9 cellular contexts compared by ENCODE assay signal in genomic region chr3:48684054-48684349, GRCh38. TPM values are rescaled to one million over a fixed set of nuclear protein-coding genes. Genes with fewer than 3 reads are reported as not detected.
DNase-seq lines count a peak whose midpoint lies in the region; ATAC-seq and TF ChIP-seq lines count a peak whose summit lies in the region.
"Had no signal": no experiment of that assay in that cellular context is flagged by ENCODE, and none has a peak within 500 bp of the region (broad histone marks: within the 10 kb centered on the region; RNA-seq: fewer than 3 reads in every experiment).

No MANE protein-coding gene starts in this region.

- no peak for ATAC-seq in activated CD8-positive, alpha-beta T cell treated with anti-CD3 and anti-CD28 coated beads, Interleukin-2, amount 10 ng/mL, durations not matched to agents 7 days and 5 days
- ATAC-seq in thoracic aorta (ENCODE audit: insufficient number of reproducible peaks, low FRiP score, low read depth) = no peak
- ATAC-seq in HG03460 (IDR thresholded peaks at IDR 0.05; ENCODE audit: unreplicated experiment) = no peak

- no peaks in the 10 kb centered on the region for H3K27me3 ChIP-seq in iPS-15b (ENCODE audit: control insufficient read depth, insufficient read depth, low read length)
- no peaks in the 10 kb centered on the region for H3K27me3 ChIP-seq in thoracic aorta (replicated peaks; ENCODE audit: insufficient read depth)
- no peaks in the 10 kb centered on the region for H3K27me3 ChIP-seq in esophagus squamous epithelium
- H3K27me3 ChIP-seq: SJSA1 had no signal

- TF ChIP-seq CTCF in thoracic aorta (IDR thresholded peaks at IDR 0.05) (no peak), esophagus squamous epithelium (IDR thresholded peaks at IDR 0.05) (no peak)

- no peak for TF ChIP-seq POLR2A in esophagus squamous epithelium (IDR thresholded peaks at IDR 0.05)

- no peaks in the 10 kb centered on the region for H3K9me3 Mint-ChIP-seq in activated T-cell treated with anti-CD3 and anti-CD28 coated beads, Interleukin-2, amount 50 U/mL, for 24 hours
- H3K9me3 Mint-ChIP-seq in activated CD8-positive, alpha-beta T cell treated with anti-CD3 and anti-CD28 coated beads, Interleukin-2, amount 10 ng/mL, durations not matched to agents 7 days and 5 days (ENCODE audit: insufficient read depth) = no peaks in the 10 kb centered on the region

- peaks cover 29% of the 10 kb centered on the region for H3K4me1 Mint-ChIP-seq in activated T-cell treated with anti-CD3 and anti-CD28 coated beads, Interleukin-2, amount 50 U/mL, for 24 hours (ENCODE audit: low read depth)
- H3K4me1 Mint-ChIP-seq in activated CD8-positive, alpha-beta T cell treated with anti-CD3 and anti-CD28 coated beads, Interleukin-2, amount 10 ng/mL, durations not matched to agents 7 days and 5 days (ENCODE audit: low read depth) = peaks cover 49% of the 10 kb centered on the region

- no peaks in the 10 kb centered on the region for H3K27me3 Mint-ChIP-seq in activated T-cell treated with anti-CD3 and anti-CD28 coated beads, Interleukin-2, amount 50 U/mL, for 24 hours
- H3K27me3 Mint-ChIP-seq in activated CD8-positive, alpha-beta T cell treated with anti-CD3 and anti-CD28 coated beads, Interleukin-2, amount 10 ng/mL, durations not matched to agents 7 days and 5 days (ENCODE audit: low read depth) = no peaks in the 10 kb centered on the region

- intact Hi-C loops in esophagus squamous epithelium (cut with DNase I) = no loop called here

- peak overlapping the region; percentile 91 for H3K4me3 ChIP-seq in iPS-15b (ENCODE audit: low read depth, low read length)
- H3K4me3 ChIP-seq in thoracic aorta = peak overlapping the region; percentile 99
- H3K4me3 ChIP-seq in esophagus squamous epithelium = peak overlapping the region in 2 of 4 donors; percentile 87 to 93
- H3K4me3 ChIP-seq: SJSA1 had no signal

- H3K36me3 Mint-ChIP-seq in activated T-cell treated with anti-CD3 and anti-CD28 coated beads, Interleukin-2, amount 50 U/mL, for 24 hours (ENCODE audit: low read depth) = peaks cover 66% of the 10 kb centered on the region
- peaks cover 50% of the 10 kb centered on the region for H3K36me3 Mint-ChIP-seq in activated CD8-positive, alpha-beta T cell treated with anti-CD3 and anti-CD28 coated beads, Interleukin-2, amount 10 ng/mL, durations not matched to agents 7 days and 5 days (ENCODE audit: low read depth)

- 67 to 78% methylated on average over 8 of the region's 8 CpGs for WGBS in esophagus squamous epithelium, 2 donors

- H3K36me3 ChIP-seq in iPS-15b (ENCODE audit: control insufficient read depth, insufficient read depth, low read length) = peaks cover 53% of the 10 kb centered on the region
- H3K36me3 ChIP-seq in thoracic aorta = peaks cover 38% of the 10 kb centered on the region
- peaks cover 10 to 59% (median 36%) of the 10 kb centered on the region in 3 donors for H3K36me3 ChIP-seq in esophagus squamous epithelium

- DNase-seq in activated T-cell treated with anti-CD3 and anti-CD28 coated beads, Interleukin-2, amount 50 U/mL, for 24 hours = no peak
- no peak for DNase-seq in activated T-cell treated with anti-CD3 and anti-CD28 coated beads for 4 hours
- DNase-seq in activated CD8-positive, alpha-beta T cell treated with anti-CD3 and anti-CD28 coated beads, Interleukin-2, amount 10 ng/mL, durations not matched to agents 7 days and 5 days = no peak
- DNase-seq in thoracic aorta (ENCODE audit: low spot score) = no peak
- no peak for DNase-seq in mucosa of gallbladder (ENCODE audit: low spot score)
- DNase-seq in esophagus squamous epithelium (lab: John Stamatoyannopoulos, UW) = no peak

- H3K4me3 Mint-ChIP-seq in activated T-cell treated with anti-CD3 and anti-CD28 coated beads, Interleukin-2, amount 50 U/mL, for 24 hours = peak overlapping the region; percentile 87
- peak overlapping the region; percentile 83 for H3K4me3 Mint-ChIP-seq in activated CD8-positive, alpha-beta T cell treated with anti-CD3 and anti-CD28 coated beads, Interleukin-2, amount 10 ng/mL, durations not matched to agents 7 days and 5 days

- POLR2A ChIA-PET in activated CD8-positive, alpha-beta T cell treated with anti-CD3 and anti-CD28 coated beads, Interleukin-2, amount 10 ng/mL, durations not matched to agents 7 days and 5 days (lab: Charles Lee) = interaction anchor here (1.2 to 1.3 kb wide), 2 partner anchors 21 to 49 kb away, joined by 3 read pairs; partner anchors contain the start of genes CELSR3 and SLC26A6

- CTCF ChIA-PET in activated CD8-positive, alpha-beta T cell treated with anti-CD3 and anti-CD28 coated beads, Interleukin-2, amount 10 ng/mL, durations not matched to agents 7 days and 5 days (lab: Charles Lee) = interaction anchor here (0.8 to 2.2 kb wide), 7 partner anchors 9 to 283 kb away, joined by 3 to 7 read pairs (median 4); partner anchors contain the start of genes CELSR3 and SLC26A6

- no peak overlapping the region for H3K27ac Mint-ChIP-seq in activated T-cell treated with anti-CD3 and anti-CD28 coated beads, Interleukin-2, amount 50 U/mL, for 24 hours
- H3K27ac Mint-ChIP-seq in activated CD8-positive, alpha-beta T cell treated with anti-CD3 and anti-CD28 coated beads, Interleukin-2, amount 10 ng/mL, durations not matched to agents 7 days and 5 days = peak overlapping the region; percentile 67

- no peak overlapping the region for H3K9ac ChIP-seq in iPS-15b (ENCODE audit: low read depth, low read length)

- H3K9me3 ChIP-seq in iPS-15b (ENCODE audit: control insufficient read depth, insufficient read depth, low read length) = no peaks in the 10 kb centered on the region
- no peaks in the 10 kb centered on the region for H3K9me3 ChIP-seq in thoracic aorta
- no peaks in the 10 kb centered on the region for H3K9me3 ChIP-seq in esophagus squamous epithelium

- peak overlapping the region; percentile 73 for H3K27ac ChIP-seq in thoracic aorta
- peak overlapping the region in 2 of 4 donors; percentile 11 to 88 for H3K27ac ChIP-seq in esophagus squamous epithelium
- H3K27ac ChIP-seq: SJSA1 had no signal

- H3K4me1 ChIP-seq in iPS-15b (ENCODE audit: control insufficient read depth, insufficient read depth, low read length) (peaks cover 4% of the 10 kb centered on the region), thoracic aorta (ENCODE audit: control insufficient read depth in 1 of 2, low read depth in 2 of 2) (peaks cover 21 to 39% of the 10 kb centered on the region in 2 donors), esophagus squamous epithelium (peaks cover 28 to 36% (median 29%) of the 10 kb centered on the region in 3 donors)

RNA-seq across cellular contexts. Expression of gene NCKIPSD, which starts 1.7 kb away (rescaled TPM):
- total RNA-seq in activated CD8-positive, alpha-beta T cell treated with anti-CD3 and anti-CD28 coated beads, Interleukin-2, amount 10 ng/mL, durations not matched to agents 7 days and 5 days = 10 to 100 TPM; 56.5 to 57.1 TPM
- total RNA-seq in thoracic aorta (100 to 1,000 TPM in 1 of 2 donors, 10 to 100 TPM in 1; 59.6 to 101 TPM), mucosa of gallbladder (42.3 TPM), esophagus squamous epithelium (10 to 100 TPM; 12.4 to 16.8 (median 15.0) TPM)

RNA-seq across cellular contexts. Expression of gene CELSR3, which starts 21.3 kb away (rescaled TPM):
- total RNA-seq in activated CD8-positive, alpha-beta T cell treated with anti-CD3 and anti-CD28 coated beads, Interleukin-2, amount 10 ng/mL, durations not matched to agents 7 days and 5 days = 10 to 100 TPM; 19.5 to 20.2 TPM
- 1 to 10 TPM; 1.3 to 3.0 TPM for total RNA-seq in thoracic aorta
- 0.75 TPM for total RNA-seq in mucosa of gallbladder
- total RNA-seq in esophagus squamous epithelium = under 1 TPM; 0.31 to 0.76 (median 0.45) TPM

RNA-seq across cellular contexts. Expression of gene IP6K2, which starts 33.0 kb away (rescaled TPM):
- 10 to 100 TPM; 49.6 to 50.4 TPM for total RNA-seq in activated CD8-positive, alpha-beta T cell treated with anti-CD3 and anti-CD28 coated beads, Interleukin-2, amount 10 ng/mL, durations not matched to agents 7 days and 5 days
- total RNA-seq in thoracic aorta (10 to 100 TPM; 38.3 to 90.7 TPM), mucosa of gallbladder (98.3 TPM), esophagus squamous epithelium (10 to 100 TPM; 52.1 to 94.6 (median 67.9) TPM)

RNA-seq across cellular contexts. Expression of gene SLC26A6, which starts 48.7 kb away (rescaled TPM):
- 10 to 100 TPM; 58.0 to 61.5 TPM for total RNA-seq in activated CD8-positive, alpha-beta T cell treated with anti-CD3 and anti-CD28 coated beads, Interleukin-2, amount 10 ng/mL, durations not matched to agents 7 days and 5 days
- total RNA-seq in thoracic aorta (100 to 1,000 TPM in 1 of 2 donors, 10 to 100 TPM in 1; 93.9 to 102 TPM), mucosa of gallbladder (31.1 TPM), esophagus squamous epithelium (1 to 10 TPM; 7.7 to 9.4 (median 9.0) TPM)

Comparison
In these comparisons a context has a peak if more than half of its experiments do, and no peak if none do; other contexts are left out.
1. RNA of gene CELSR3, which starts 21.3 kb away (total RNA-seq): 19.5 to 20.2 TPM in activated CD8-positive, alpha-beta T cell treated with anti-CD3 and anti-CD28 coated beads, Interleukin-2, amount 10 ng/mL, durations not matched to agents 7 days and 5 days; 1.3 to 3.0 TPM in thoracic aorta, 0.75 TPM in mucosa of gallbladder (single experiment) and 0.31 to 0.76 TPM in esophagus squamous epithelium; every median in the first group is over 4 times any median in the second.